Comparison of ENCODE assay signal across 10 cellular contexts in the genomic region with DNA sequence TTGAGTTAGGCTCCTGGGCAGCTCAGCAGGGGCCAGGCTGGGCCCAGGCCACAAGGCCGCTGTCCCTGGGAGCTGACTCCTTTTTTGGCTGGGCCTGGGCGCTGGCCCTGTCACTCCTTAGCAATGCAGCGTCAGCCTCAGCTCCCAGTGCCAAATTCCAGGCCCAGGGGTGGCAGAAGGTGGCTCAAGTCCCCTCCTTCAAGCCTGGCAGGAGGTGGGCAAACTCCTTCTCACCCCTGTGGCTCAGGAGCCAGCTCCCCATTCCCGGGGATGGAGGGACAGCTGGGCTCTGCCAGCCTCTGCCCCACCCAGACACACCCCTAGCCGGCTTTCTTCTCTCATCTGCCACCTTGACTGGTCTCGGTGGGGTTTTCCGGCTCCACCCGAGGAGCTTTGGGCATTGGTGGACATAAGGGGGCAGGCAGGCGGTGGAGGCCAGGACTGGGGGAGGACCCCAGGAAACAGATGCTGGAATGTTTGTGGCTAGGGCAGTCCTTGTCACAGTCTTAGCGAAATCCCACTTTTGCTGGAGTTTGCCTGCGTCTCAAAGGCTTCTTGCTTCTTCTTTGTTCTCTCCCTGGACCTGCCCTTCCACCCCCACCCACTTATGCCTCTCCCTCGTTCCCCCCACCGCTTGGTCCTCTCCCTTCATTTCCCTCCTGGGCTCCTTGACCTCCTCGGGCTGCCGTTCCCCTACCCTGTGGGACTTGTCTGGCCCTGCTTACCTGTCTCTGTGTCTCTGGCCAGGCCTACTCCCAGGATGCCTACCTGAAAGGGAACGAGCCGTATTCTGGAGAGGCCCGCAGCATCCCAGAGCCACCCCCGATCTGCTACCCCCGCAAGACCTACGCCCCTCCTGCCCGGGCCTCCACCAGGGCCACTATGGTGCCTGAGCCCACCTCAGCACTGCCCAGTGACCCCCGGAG. TPM values are rescaled to one million over a fixed set of nuclear protein-coding genes. Genes with fewer than 3 reads are reported as not detected.
DNase-seq lines count a peak whose midpoint lies in the region; ATAC-seq and TF ChIP-seq lines count a peak whose summit lies in the region.
"Had no signal": no experiment of that assay in that cellular context is flagged by ENCODE, and none has a peak within 500 bp of the region (broad histone marks: within the 10 kb centered on the region; RNA-seq: fewer than 3 reads in every experiment).

No MANE protein-coding gene starts in this region.

- H3K4me1 Mint-ChIP-seq in activated T-cell treated with anti-CD3 and anti-CD28 coated beads, Interleukin-2, amount 50 U/mL, for 24 hours (ENCODE audit: low read depth), result no peaks in the 10 kb centered on the region
- H3K4me1 Mint-ChIP-seq in activated CD8-positive, alpha-beta T cell treated with anti-CD3 and anti-CD28 coated beads, Interleukin-2, amount 10 ng/mL, durations not matched to agents 7 days and 5 days (ENCODE audit: low read depth), result no peaks in the 10 kb centered on the region
- H3K4me1 Mint-ChIP-seq: central memory CD8-positive, alpha-beta T cell had no signal

- peaks cover 91% of the 10 kb centered on the region for H4K20me1 ChIP-seq in BLaER1

- peaks cover 2% of the 10 kb centered on the region for H3K79me2 ChIP-seq in parathyroid adenoma

- no peak overlapping the region for H3K4me2 ChIP-seq in BLaER1
- no peak overlapping the region for H3K4me2 ChIP-seq in parathyroid adenoma (ENCODE audit: low read length)

- no peak overlapping the region for H2AFZ ChIP-seq in parathyroid adenoma

- H3K36me3 ChIP-seq in BLaER1 (peaks cover 99% of the 10 kb centered on the region), parathyroid adenoma (ENCODE audit: control insufficient read depth, insufficient read depth, low read length) (no peaks in the 10 kb centered on the region)

- H3K27ac ChIP-seq in BLaER1 (peak overlapping the region; percentile 26; the same call in 1 of the 2 replicates), parathyroid adenoma (peak overlapping the region; percentile 54)

- no peaks in the 10 kb centered on the region for H3K9me3 Mint-ChIP-seq in activated T-cell treated with anti-CD3 and anti-CD28 coated beads, Interleukin-2, amount 50 U/mL, for 24 hours
- H3K9me3 Mint-ChIP-seq in activated CD8-positive, alpha-beta T cell treated with anti-CD3 and anti-CD28 coated beads, Interleukin-2, amount 10 ng/mL, durations not matched to agents 7 days and 5 days (ENCODE audit: insufficient read depth), result no peaks in the 10 kb centered on the region
- H3K9me3 Mint-ChIP-seq: central memory CD8-positive, alpha-beta T cell had no signal

- H3K4me1 ChIP-seq in BLaER1 (peaks cover 31% of the 10 kb centered on the region), parathyroid adenoma (peaks cover 8% of the 10 kb centered on the region)

- CTCF ChIA-PET in activated CD8-positive, alpha-beta T cell treated with anti-CD3 and anti-CD28 coated beads, Interleukin-2, amount 10 ng/mL, durations not matched to agents 7 days and 5 days (lab: Charles Lee), result interaction anchor here (0.6 kb wide), 1 partner anchor 101 kb away, joined by 3 read pairs; no protein-coding TSS in a partner anchor

- no peak for ATAC-seq in activated CD8-positive, alpha-beta T cell treated with anti-CD3 and anti-CD28 coated beads, Interleukin-2, amount 10 ng/mL, durations not matched to agents 7 days and 5 days
- no peak for ATAC-seq in HG03342 (IDR thresholded peaks at IDR 0.05; ENCODE audit: unreplicated experiment)
- ATAC-seq: PC-3 had no signal

- H3K27ac Mint-ChIP-seq in activated T-cell treated with anti-CD3 and anti-CD28 coated beads, Interleukin-2, amount 50 U/mL, for 24 hours, result no peak overlapping the region
- H3K27ac Mint-ChIP-seq in activated CD8-positive, alpha-beta T cell treated with anti-CD3 and anti-CD28 coated beads, Interleukin-2, amount 10 ng/mL, durations not matched to agents 7 days and 5 days, result no peak overlapping the region

- no peaks in the 10 kb centered on the region for H3K36me3 Mint-ChIP-seq in activated T-cell treated with anti-CD3 and anti-CD28 coated beads, Interleukin-2, amount 50 U/mL, for 24 hours (ENCODE audit: low read depth)
- H3K36me3 Mint-ChIP-seq in activated CD8-positive, alpha-beta T cell treated with anti-CD3 and anti-CD28 coated beads, Interleukin-2, amount 10 ng/mL, durations not matched to agents 7 days and 5 days (ENCODE audit: low read depth), result no peaks in the 10 kb centered on the region

- TF ChIP-seq CTCF in foreskin fibroblast (IDR thresholded peaks at IDR 0.05; ENCODE audit: low read depth, low read length), result no peak
- no peak for TF ChIP-seq CTCF in parathyroid adenoma (IDR thresholded peaks at IDR 0.05)

- H3K9ac ChIP-seq in BLaER1, result 0 out of 2 replicates have a peak overlapping the region, but pooled peaks have one; percentile 19
- H3K9ac ChIP-seq in parathyroid adenoma, result no peak overlapping the region

- H3K4me3 ChIP-seq in BLaER1 (no peak overlapping the region), foreskin fibroblast (ENCODE audit: low read depth in 1 of 2, low read length in 2 of 2) (peak overlapping the region; percentile 53 to 76), parathyroid adenoma (ENCODE audit: low read depth, low read length) (no peak overlapping the region)

- POLR2A ChIA-PET in activated CD8-positive, alpha-beta T cell treated with anti-CD3 and anti-CD28 coated beads, Interleukin-2, amount 10 ng/mL, durations not matched to agents 7 days and 5 days (lab: Charles Lee), result no interaction called here

- H3K9me3 ChIP-seq in BLaER1 (no peaks in the 10 kb centered on the region), parathyroid adenoma (ENCODE audit: control insufficient read depth, low read length) (no peaks in the 10 kb centered on the region)

- peak; percentile 45 for DNase-seq in SW480 (ENCODE audit: low spot score)
- peak; percentile 78 to 91 for DNase-seq in foreskin fibroblast
- no peak for DNase-seq in activated T-cell treated with anti-CD3 and anti-CD28 coated beads, Interleukin-2, amount 50 U/mL, for 24 hours
- DNase-seq in NCI-H1436 (lab: John Stamatoyannopoulos, UW), result no peak
- no peak for DNase-seq in activated CD8-positive, alpha-beta T cell treated with anti-CD3 and anti-CD28 coated beads, Interleukin-2, amount 10 ng/mL, durations not matched to agents 7 days and 5 days
- DNase-seq: PC-3 had no signal

- no peaks in the 10 kb centered on the region for H3K27me3 Mint-ChIP-seq in activated T-cell treated with anti-CD3 and anti-CD28 coated beads, Interleukin-2, amount 50 U/mL, for 24 hours
- no peaks in the 10 kb centered on the region for H3K27me3 Mint-ChIP-seq in activated CD8-positive, alpha-beta T cell treated with anti-CD3 and anti-CD28 coated beads, Interleukin-2, amount 10 ng/mL, durations not matched to agents 7 days and 5 days (ENCODE audit: low read depth)

- no peak overlapping the region for H3K4me3 Mint-ChIP-seq in activated T-cell treated with anti-CD3 and anti-CD28 coated beads, Interleukin-2, amount 50 U/mL, for 24 hours
- H3K4me3 Mint-ChIP-seq in activated CD8-positive, alpha-beta T cell treated with anti-CD3 and anti-CD28 coated beads, Interleukin-2, amount 10 ng/mL, durations not matched to agents 7 days and 5 days, result no peak overlapping the region
- H3K4me3 Mint-ChIP-seq: central memory CD8-positive, alpha-beta T cell had no signal

- no peaks in the 10 kb centered on the region for H3K27me3 ChIP-seq in BLaER1
- H3K27me3 ChIP-seq in parathyroid adenoma (ENCODE audit: control insufficient read depth, insufficient read depth, low read length), result no peaks in the 10 kb centered on the region

RNA-seq across cellular contexts. Expression of gene ARHGAP23, which starts 37.4 kb away (rescaled TPM):
- total RNA-seq in activated CD8-positive, alpha-beta T cell treated with anti-CD3 and anti-CD28 coated beads, Interleukin-2, amount 10 ng/mL, durations not matched to agents 7 days and 5 days, result under 1 TPM; 0.24 to 0.47 TPM

Comparison
In these comparisons a context has a peak if more than half of its experiments do, and no peak if none do; other contexts are left out.
1. H3K4me3 ChIP-seq: peak in foreskin fibroblast (2 of 2); none in BLaER1 (single experiment) and parathyroid adenoma (single experiment).
2. DNase-seq: peak in SW480 (single experiment) and foreskin fibroblast (2 of 2); none in activated T-cell treated with anti-CD3 and anti-CD28 coated beads, Interleukin-2, amount 50 U/mL, for 24 hours (single experiment), NCI-H1436 (single experiment) and activated CD8-positive, alpha-beta T cell treated with anti-CD3 and anti-CD28 coated beads, Interleukin-2, amount 10 ng/mL, durations not matched to agents 7 days and 5 days (single experiment).